25 cellular contexts compared by ENCODE assay signal in the genomic region with DNA sequence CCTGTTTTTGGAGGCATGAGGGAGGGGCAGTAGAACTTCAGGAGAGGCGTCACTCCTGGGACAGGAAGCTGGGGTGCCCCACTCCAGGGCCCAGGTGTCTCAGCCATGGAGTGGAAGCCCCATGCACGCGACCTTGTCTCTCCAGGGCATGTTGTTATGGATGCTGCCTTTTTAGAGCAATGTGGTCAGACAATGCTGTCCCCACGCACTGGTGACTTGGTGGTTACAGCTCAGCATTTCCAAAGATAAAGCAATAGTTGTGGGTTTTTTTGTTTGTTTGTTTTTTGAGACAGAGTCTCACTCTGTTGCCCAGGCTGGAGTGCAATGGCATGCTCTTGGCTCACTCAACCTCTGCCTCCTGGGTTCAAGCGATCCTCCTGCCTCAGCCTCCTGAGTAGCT.
"Had no signal": no experiment of that assay in that cellular context is flagged by ENCODE, and none has a peak within 500 bp of the region (broad histone marks: within the 10 kb centered on the region; RNA-seq: fewer than 3 reads in every experiment).

No MANE protein-coding gene starts in this region.

- H3K4me1 ChIP-seq: foreskin keratinocyte, right lobe of liver, vagina had no signal

- H3K36me3 ChIP-seq: left ventricle myocardium inferior, lower lobe of right lung, right lobe of liver, suprapubic skin, thyroid gland, upper lobe of left lung, vagina had no signal

- H3K4me2 ChIP-seq: hepatocyte had no signal

- DNase-seq: effector CD4-positive, alpha-beta T cell; endodermal cell; erythroblast; foreskin keratinocyte; head of caudate nucleus; kidney; left cardiac atrium; left ventricle myocardium inferior; lower lobe of right lung; nephron progenitor cell; psoas muscle; retina; right lobe of liver; stimulated activated CD4-positive, alpha-beta T cell treated with anti-CD3 and anti-CD28 coated beads, Interleukin-4, amount 100 ng/mL, for 1 hour; stimulated activated CD8-positive, alpha-beta memory T cell treated with anti-CD3 and anti-CD28 coated beads, Interleukin-4, amount 100 ng/mL, for 48 hours; stimulated activated naive CD8-positive, alpha-beta T cell treated with anti-CD3 and anti-CD28 coated beads, Interleukin-15, Interleukin-2, amounts not matched to agents 100 U/mL and 50 U/mL, for 24 hours; thyroid gland; upper lobe of left lung had no signal

- H3K4me3 ChIP-seq: hepatocyte, left ventricle myocardium inferior, lower lobe of right lung, psoas muscle, right lobe of liver, suprapubic skin, thyroid gland, upper lobe of left lung, vagina had no signal

- H3K27ac Mint-ChIP-seq: endodermal cell; memory B cell; nephron progenitor cell; stimulated activated effector memory CD8-positive, alpha-beta T cell treated with anti-CD3 and anti-CD28 coated beads, Interleukin-12 subunit alpha, Interleukin-12 subunit beta, amount 100 ng/mL, for 72 hours had no signal

- ATAC-seq: foreskin keratinocyte; left cardiac atrium; lower lobe of right lung; psoas muscle; stimulated activated effector memory CD8-positive, alpha-beta T cell treated with anti-CD3 and anti-CD28 coated beads, Interleukin-12 subunit alpha, Interleukin-12 subunit beta, amount 100 ng/mL, for 72 hours; stimulated activated naive CD8-positive, alpha-beta T cell treated with anti-CD3 and anti-CD28 coated beads, Interleukin-15, Interleukin-2, amounts not matched to agents 100 U/mL and 50 U/mL, for 24 hours had no signal

- H2AFZ ChIP-seq: hepatocyte had no signal

- FAIRE-seq: endothelial cell of umbilical vein, kidney had no signal

- H3K36me3 Mint-ChIP-seq: memory B cell; mesothelial cell of epicardium; stimulated activated effector memory CD8-positive, alpha-beta T cell treated with anti-CD3 and anti-CD28 coated beads, Interleukin-12 subunit alpha, Interleukin-12 subunit beta, amount 100 ng/mL, for 72 hours had no signal

- H3K27me3 Mint-ChIP-seq: memory B cell had no signal

- H3K4me3 Mint-ChIP-seq: endodermal cell; memory B cell; mesothelial cell of epicardium; nephron progenitor cell; stimulated activated effector memory CD8-positive, alpha-beta T cell treated with anti-CD3 and anti-CD28 coated beads, Interleukin-12 subunit alpha, Interleukin-12 subunit beta, amount 100 ng/mL, for 72 hours had no signal

- H3K9me3 Mint-ChIP-seq: endodermal cell; memory B cell; mesothelial cell of epicardium; nephron progenitor cell; stimulated activated effector memory CD8-positive, alpha-beta T cell treated with anti-CD3 and anti-CD28 coated beads, Interleukin-12 subunit alpha, Interleukin-12 subunit beta, amount 100 ng/mL, for 72 hours had no signal

- H3K79me2 ChIP-seq: hepatocyte had no signal

- H3K27me3 ChIP-seq: foreskin keratinocyte, hepatocyte, right lobe of liver, suprapubic skin, thyroid gland, upper lobe of left lung, vagina had no signal

- H3K4me1 Mint-ChIP-seq: memory B cell; stimulated activated effector memory CD8-positive, alpha-beta T cell treated with anti-CD3 and anti-CD28 coated beads, Interleukin-12 subunit alpha, Interleukin-12 subunit beta, amount 100 ng/mL, for 72 hours had no signal

- H3K27ac ChIP-seq: foreskin keratinocyte, hepatocyte, left ventricle myocardium inferior, lower lobe of right lung, psoas muscle, right lobe of liver, suprapubic skin, thyroid gland, upper lobe of left lung, vagina had no signal

- H3K9me3 ChIP-seq: left ventricle myocardium inferior, lower lobe of right lung, psoas muscle, right lobe of liver, suprapubic skin, thyroid gland, upper lobe of left lung, vagina had no signal
